In the genomic region with DNA sequence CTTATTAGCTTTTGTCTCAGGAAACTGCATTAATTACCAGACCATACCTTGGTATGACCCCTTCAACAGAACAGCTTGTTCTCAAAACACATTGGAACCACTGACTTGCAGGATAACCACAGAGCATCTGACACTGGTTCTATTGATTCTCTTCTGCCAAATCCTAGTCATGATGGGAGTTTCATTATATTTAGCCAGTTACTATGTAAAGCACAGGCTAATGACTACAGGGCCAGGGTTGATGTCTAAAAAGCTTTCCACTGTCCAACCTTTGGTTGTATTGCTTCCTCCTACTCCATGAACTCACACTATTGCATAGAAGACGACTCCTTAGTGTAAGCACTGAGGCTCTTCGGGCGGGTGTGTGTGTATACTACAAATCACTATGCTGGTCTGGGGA, we compare ENCODE assay signal across 20 cellular contexts. TPM values are rescaled to one million over a fixed set of nuclear protein-coding genes. Genes with fewer than 3 reads are reported as not detected.
DNase-seq lines count a peak whose midpoint lies in the region; ATAC-seq and TF ChIP-seq lines count a peak whose summit lies in the region.
"Had no signal": no experiment of that assay in that cellular context is flagged by ENCODE, and none has a peak within 500 bp of the region (broad histone marks: within the 10 kb centered on the region; RNA-seq: fewer than 3 reads in every experiment).

No MANE protein-coding gene starts in this region.

- peaks cover 44% of the 10 kb centered on the region for H3K4me1 Mint-ChIP-seq in HFFc6 (ENCODE audit: low read depth)

- H3K4me2 ChIP-seq in BLaER1: peak overlapping the region; percentile 1; the same call in 1 of the 2 replicates
- H3K4me2 ChIP-seq in neural cell (ENCODE audit: low read length): peak overlapping the region; percentile 95

- TF ChIP-seq RAD21 in neural cell (conservative IDR thresholded peaks at IDR 0.05): no peak

- H3K79me2 ChIP-seq in neural cell (replicated peaks; ENCODE audit: insufficient read depth, low read length): peaks cover 79% of the 10 kb centered on the region

- H3K9me3 ChIP-seq in BLaER1 (no peaks in the 10 kb centered on the region), neural cell (ENCODE audit: low read length) (no peaks in the 10 kb centered on the region)
- H3K9me3 ChIP-seq: sigmoid colon, vagina had no signal

- H3K9me2 ChIP-seq in neural cell (ENCODE audit: insufficient read depth, low read length): no peaks in the 10 kb centered on the region

- ATAC-seq in HG02840 (IDR thresholded peaks at IDR 0.05; ENCODE audit: low FRiP score, unreplicated experiment) (no peak), HG02981 (IDR thresholded peaks at IDR 0.05; ENCODE audit: unreplicated experiment) (no peak), GM21737 (IDR thresholded peaks at IDR 0.05; ENCODE audit: unreplicated experiment) (no peak)
- ATAC-seq: left lobe of liver had no signal

- peaks cover 43% of the 10 kb centered on the region for H3K4me1 ChIP-seq in BLaER1

- no peak overlapping the region for H3K4me3 ChIP-seq in BLaER1
- peak overlapping the region; percentile 90 for H3K4me3 ChIP-seq in neural cell (ENCODE audit: low read length)
- H3K4me3 ChIP-seq: sigmoid colon, vagina had no signal

- peaks cover 79% of the 10 kb centered on the region for H4K20me1 ChIP-seq in BLaER1
- peaks cover 56% of the 10 kb centered on the region for H4K20me1 ChIP-seq in neural cell (ENCODE audit: insufficient read depth)

- no peaks in the 10 kb centered on the region for H3K9me3 Mint-ChIP-seq in HFFc6
- H3K9me3 Mint-ChIP-seq: stimulated activated naive CD8-positive, alpha-beta T cell treated with anti-CD3 and anti-CD28 coated beads, Interleukin-15, Interleukin-2, amounts not matched to agents 100 ng/mL and 50 ng/mL, for 24 hours had no signal

- H3K4me3 Mint-ChIP-seq in HFFc6: no peak overlapping the region
- H3K4me3 Mint-ChIP-seq: stimulated activated naive CD8-positive, alpha-beta T cell treated with anti-CD3 and anti-CD28 coated beads, Interleukin-15, Interleukin-2, amounts not matched to agents 100 ng/mL and 50 ng/mL, for 24 hours had no signal

- H3K36me3 Mint-ChIP-seq in HFFc6 (ENCODE audit: low read depth): peaks cover 24% of the 10 kb centered on the region

- no peak for TF ChIP-seq EP300 in neural cell (conservative IDR thresholded peaks at IDR 0.05; ENCODE audit: poor library complexity, severe bottlenecking)

- H3K27me3 Mint-ChIP-seq in HFFc6 (ENCODE audit: insufficient read depth): no peaks in the 10 kb centered on the region
- H3K27me3 Mint-ChIP-seq: stimulated activated naive CD8-positive, alpha-beta T cell treated with anti-CD3 and anti-CD28 coated beads, Interleukin-15, Interleukin-2, amounts not matched to agents 100 ng/mL and 50 ng/mL, for 24 hours had no signal

- H3F3A ChIP-seq in neural cell (ENCODE audit: insufficient read depth, low read length, poor library complexity, severe bottlenecking): no peaks in the 10 kb centered on the region

- H3K36me3 ChIP-seq in BLaER1 (peaks cover 71% of the 10 kb centered on the region), neural cell (ENCODE audit: insufficient read depth, low read length) (peaks cover 24% of the 10 kb centered on the region)

- H2AFZ ChIP-seq in neural cell (ENCODE audit: low read depth, low read length): no peak overlapping the region

- peak overlapping the region; percentile 26; the same call in 1 of the 2 replicates for H3K9ac ChIP-seq in BLaER1
- H3K9ac ChIP-seq in neural cell (ENCODE audit: low read length): peak overlapping the region; percentile 99

- H3K27ac ChIP-seq in BLaER1 (no peak overlapping the region), caudate nucleus (ENCODE audit: low read depth, low read length) (peak overlapping the region; percentile 27), neural cell (ENCODE audit: low read length) (no peak overlapping the region)
- H3K27ac ChIP-seq: sigmoid colon, vagina had no signal

- TF ChIP-seq CTCF in HFFc6 (IDR thresholded peaks at IDR 0.05) (no peak), neural cell (IDR thresholded peaks at IDR 0.05; ENCODE audit: poor library complexity, severe bottlenecking) (no peak)

- H3K27ac Mint-ChIP-seq in HFFc6: peak overlapping the region; percentile 42; the same call in 1 of the 2 replicates
- H3K27ac Mint-ChIP-seq: stimulated activated naive CD8-positive, alpha-beta T cell treated with anti-CD3 and anti-CD28 coated beads, Interleukin-15, Interleukin-2, amounts not matched to agents 100 ng/mL and 50 ng/mL, for 24 hours had no signal

- DNase-seq in HFFc6: no peak
- DNase-seq in caudate nucleus (lab: John Stamatoyannopoulos, UW): no peak
- no peak for DNase-seq in NCI-H2029 (lab: John Stamatoyannopoulos, UW)
- DNase-seq: activated naive CD4-positive, alpha-beta T cell treated with Interleukin-2 at 50 U/mL for 16 hours; cortex of kidney; NCI-H1417; NCI-H2171; NCI-H526 treated with DMSO at 0.1 percent for 48 hours; SHP77 treated with DMSO at 0.1 percent for 48 hours; sigmoid colon; stimulated activated CD4-positive, alpha-beta T cell treated with anti-CD3 and anti-CD28 coated beads, Interleukin-2, amount 100 ng/mL, for 24 hours had no signal

- no peaks in the 10 kb centered on the region for H3K27me3 ChIP-seq in BLaER1
- H3K27me3 ChIP-seq in neural cell (ENCODE audit: insufficient read depth, low read depth, low read length): no peaks in the 10 kb centered on the region
- H3K27me3 ChIP-seq: sigmoid colon, vagina had no signal

TF ChIP-seq in neural cell, 6 proteins besides CTCF, POLR2A, EP300 and RAD21:
- TF ChIP-seq EZH2 (IDR thresholded peaks at IDR 0.05; ENCODE audit: borderline replicate concordance, insufficient read depth, low read length, poor library complexity, severe bottlenecking): no peak
- no peak for TF ChIP-seq MXI1 (conservative IDR thresholded peaks at IDR 0.05; ENCODE audit: poor library complexity, severe bottlenecking)
- TF ChIP-seq, protein P1, sequence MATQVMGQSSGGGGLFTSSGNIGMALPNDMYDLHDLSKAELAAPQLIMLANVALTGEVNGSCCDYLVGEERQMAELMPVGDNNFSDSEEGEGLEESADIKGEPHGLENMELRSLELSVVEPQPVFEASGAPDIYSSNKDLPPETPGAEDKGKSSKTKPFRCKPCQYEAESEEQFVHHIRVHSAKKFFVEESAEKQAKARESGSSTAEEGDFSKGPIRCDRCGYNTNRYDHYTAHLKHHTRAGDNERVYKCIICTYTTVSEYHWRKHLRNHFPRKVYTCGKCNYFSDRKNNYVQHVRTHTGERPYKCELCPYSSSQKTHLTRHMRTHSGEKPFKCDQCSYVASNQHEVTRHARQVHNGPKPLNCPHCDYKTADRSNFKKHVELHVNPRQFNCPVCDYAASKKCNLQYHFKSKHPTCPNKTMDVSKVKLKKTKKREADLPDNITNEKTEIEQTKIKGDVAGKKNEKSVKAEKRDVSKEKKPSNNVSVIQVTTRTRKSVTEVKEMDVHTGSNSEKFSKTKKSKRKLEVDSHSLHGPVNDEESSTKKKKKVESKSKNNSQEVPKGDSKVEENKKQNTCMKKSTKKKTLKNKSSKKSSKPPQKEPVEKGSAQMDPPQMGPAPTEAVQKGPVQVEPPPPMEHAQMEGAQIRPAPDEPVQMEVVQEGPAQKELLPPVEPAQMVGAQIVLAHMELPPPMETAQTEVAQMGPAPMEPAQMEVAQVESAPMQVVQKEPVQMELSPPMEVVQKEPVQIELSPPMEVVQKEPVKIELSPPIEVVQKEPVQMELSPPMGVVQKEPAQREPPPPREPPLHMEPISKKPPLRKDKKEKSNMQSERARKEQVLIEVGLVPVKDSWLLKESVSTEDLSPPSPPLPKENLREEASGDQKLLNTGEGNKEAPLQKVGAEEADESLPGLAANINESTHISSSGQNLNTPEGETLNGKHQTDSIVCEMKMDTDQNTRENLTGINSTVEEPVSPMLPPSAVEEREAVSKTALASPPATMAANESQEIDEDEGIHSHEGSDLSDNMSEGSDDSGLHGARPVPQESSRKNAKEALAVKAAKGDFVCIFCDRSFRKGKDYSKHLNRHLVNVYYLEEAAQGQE (IDR thresholded peaks at IDR 0.05; ENCODE audit: borderline replicate concordance): no peak

RNA-seq across cellular contexts. Expression of a gene that starts 3.8 kb away (rescaled TPM):
- 100 to 1,000 TPM; 201 to 370 (median 342) TPM for total RNA-seq in HFFc6 (2021; fragmentation: NEBNext Ultra II Directional; extraction: Animal tissue kit (Norgen Biotek cat#: 25700))
- polyA plus RNA-seq in neural cell: 1,834 and 1,950 TPM in 2 replicates
- polyA minus RNA-seq in neural cell: 377 and 462 TPM in 2 replicates

RNA-seq across cellular contexts. Expression of a gene that starts 27.0 kb away (rescaled TPM):
- total RNA-seq in HFFc6 (2021; fragmentation: NEBNext Ultra II Directional; extraction: Animal tissue kit (Norgen Biotek cat#: 25700)): 10 to 100 TPM; 16.0 to 19.5 (median 17.9) TPM
- 2.9 and 4.1 TPM in 2 replicates for polyA plus RNA-seq in neural cell
- 4.6 and 4.9 TPM in 2 replicates for polyA minus RNA-seq in neural cell

RNA-seq across cellular contexts. Expression of a gene that starts 43.2 kb away (rescaled TPM):
- total RNA-seq in HFFc6 (2021; fragmentation: NEBNext Ultra II Directional; extraction: Animal tissue kit (Norgen Biotek cat#: 25700)): 1 to 10 TPM; 2.4 to 3.6 (median 3.2) TPM
- polyA plus RNA-seq in neural cell: 0.48 TPM in 1 of 2 replicates, not detected in the other
- polyA minus RNA-seq in neural cell: 0.58 TPM in 1 of 2 replicates, not detected in the other
- total RNA-seq: left lobe of liver, omental fat pad, sigmoid colon had no signal
